ENCODE assay signal across 18 cellular contexts in genomic region chr18:76258209-76258608, GRCh38.
"Had no signal": no experiment of that assay in that cellular context is flagged by ENCODE, and none has a peak within 500 bp of the region (broad histone marks: within the 10 kb centered on the region; RNA-seq: fewer than 3 reads in every experiment).

No MANE protein-coding gene starts in this region.

- H3K4me3 Mint-ChIP-seq: activated CD4-positive, alpha-beta memory T cell treated with anti-CD3 and anti-CD28 coated beads, Interleukin-2, amount 10 ng/mL, durations not matched to agents 7 days and 5 days; activated naive CD8-positive, alpha-beta T cell treated with anti-CD3 and anti-CD28 coated beads, Interleukin-2, amount 10 ng/mL, durations not matched to agents 7 days and 5 days; immature natural killer cell; natural killer cell treated with Interleukin-12 subunit alpha and Interleukin-12 subunit beta and Interleukin-15 and Interleukin-18, amount 100 ng/mL, for 72 hours had no signal

- H3K9me3 ChIP-seq: mucosa of descending colon, pancreas, thoracic aorta had no signal

- H3K36me3 ChIP-seq: pancreas, thoracic aorta had no signal

- DNase-seq: activated CD4-positive, alpha-beta memory T cell treated with anti-CD3 and anti-CD28 coated beads, Interleukin-2, amount 10 ng/mL, durations not matched to agents 7 days and 5 days; activated CD4-positive, alpha-beta T cell treated with anti-CD3 and anti-CD28 coated beads for 1 hour; activated naive CD8-positive, alpha-beta T cell treated with anti-CD3 and anti-CD28 coated beads, Interleukin-2, amount 10 ng/mL, durations not matched to agents 7 days and 5 days; aorta; cortex of kidney; effector CD8-positive, alpha-beta T cell; hypothalamus; immature natural killer cell; left colon; mucosa of descending colon; pancreas; stimulated activated CD4-positive, alpha-beta T cell treated with anti-CD3 and anti-CD28 coated beads, Interleukin-4, amount 100 ng/mL, for 1 hour; stimulated activated CD8-positive, alpha-beta memory T cell treated with anti-CD3 and anti-CD28 coated beads, Interleukin-4, amount 100 ng/mL, for 48 hours; stimulated activated naive CD8-positive, alpha-beta T cell treated with anti-CD3 and anti-CD28 coated beads, Interleukin-15, Interleukin-2, amounts not matched to agents 100 U/mL and 50 U/mL, for 24 hours; T1000 had no signal

- H3K4me1 Mint-ChIP-seq: activated CD4-positive, alpha-beta memory T cell treated with anti-CD3 and anti-CD28 coated beads, Interleukin-2, amount 10 ng/mL, durations not matched to agents 7 days and 5 days; activated naive CD8-positive, alpha-beta T cell treated with anti-CD3 and anti-CD28 coated beads, Interleukin-2, amount 10 ng/mL, durations not matched to agents 7 days and 5 days; immature natural killer cell had no signal

- H3K36me3 Mint-ChIP-seq: activated naive CD8-positive, alpha-beta T cell treated with anti-CD3 and anti-CD28 coated beads, Interleukin-2, amount 10 ng/mL, durations not matched to agents 7 days and 5 days; immature natural killer cell; natural killer cell treated with Interleukin-12 subunit alpha and Interleukin-12 subunit beta and Interleukin-15 and Interleukin-18, amount 100 ng/mL, for 72 hours had no signal

- H3K9me3 Mint-ChIP-seq: activated CD4-positive, alpha-beta memory T cell treated with anti-CD3 and anti-CD28 coated beads, Interleukin-2, amount 10 ng/mL, durations not matched to agents 7 days and 5 days; activated naive CD8-positive, alpha-beta T cell treated with anti-CD3 and anti-CD28 coated beads, Interleukin-2, amount 10 ng/mL, durations not matched to agents 7 days and 5 days; immature natural killer cell; natural killer cell treated with Interleukin-12 subunit alpha and Interleukin-12 subunit beta and Interleukin-15 and Interleukin-18, amount 100 ng/mL, for 72 hours had no signal

- H3K27ac ChIP-seq: pancreas, thoracic aorta had no signal

- H3K27ac Mint-ChIP-seq: activated CD4-positive, alpha-beta memory T cell treated with anti-CD3 and anti-CD28 coated beads, Interleukin-2, amount 10 ng/mL, durations not matched to agents 7 days and 5 days; activated naive CD8-positive, alpha-beta T cell treated with anti-CD3 and anti-CD28 coated beads, Interleukin-2, amount 10 ng/mL, durations not matched to agents 7 days and 5 days; immature natural killer cell; natural killer cell treated with Interleukin-12 subunit alpha and Interleukin-12 subunit beta and Interleukin-15 and Interleukin-18, amount 100 ng/mL, for 72 hours had no signal

- H3K4me1 ChIP-seq: pancreas had no signal

- H3K4me3 ChIP-seq: lung, mucosa of descending colon, pancreas, thoracic aorta had no signal

- ATAC-seq: left colon; mucosa of descending colon; natural killer cell treated with Interleukin-12 subunit alpha and Interleukin-12 subunit beta and Interleukin-15 and Interleukin-18, amount 100 ng/mL, for 72 hours; pancreas; stimulated activated naive CD8-positive, alpha-beta T cell treated with anti-CD3 and anti-CD28 coated beads, Interleukin-15, Interleukin-2, amounts not matched to agents 100 U/mL and 50 U/mL, for 24 hours had no signal

- H3K27me3 Mint-ChIP-seq: activated CD4-positive, alpha-beta memory T cell treated with anti-CD3 and anti-CD28 coated beads, Interleukin-2, amount 10 ng/mL, durations not matched to agents 7 days and 5 days; natural killer cell treated with Interleukin-12 subunit alpha and Interleukin-12 subunit beta and Interleukin-15 and Interleukin-18, amount 100 ng/mL, for 72 hours had no signal
